ENCODE assay signal across 9 cellular contexts in genomic region chr9:10899509-10899908, GRCh38.
"Had no signal": no experiment of that assay in that cellular context is flagged by ENCODE, and none has a peak within 500 bp of the region (broad histone marks: within the 10 kb centered on the region; RNA-seq: fewer than 3 reads in every experiment).

No MANE protein-coding gene starts in this region.

- H3K4me3 Mint-ChIP-seq: IgD-negative memory B cell had no signal

- H3K27me3 Mint-ChIP-seq: IgD-negative memory B cell had no signal

- H3K4me1 Mint-ChIP-seq: IgD-negative memory B cell had no signal

- H3K9ac ChIP-seq: KMS-11 had no signal

- FAIRE-seq: HepG2, HTR-8/SVneo, K562 had no signal

- H3K4me3 ChIP-seq: K562 had no signal

- H3K36me3 Mint-ChIP-seq: IgD-negative memory B cell had no signal

- H3K27ac ChIP-seq: HL-60, KMS-11 had no signal

- H3K4me2 ChIP-seq: KMS-11 had no signal

- H3K27ac Mint-ChIP-seq: IgD-negative memory B cell had no signal

- DNase-seq: IMR-90, KBM-7, KG1 had no signal

- ATAC-seq: HepG2, K562 had no signal
